ENCODE assay signal across 7 cellular contexts in genomic region chr1:2641381-2642130, GRCh38. TPM values are rescaled to one million over a fixed set of nuclear protein-coding genes. Genes with fewer than 3 reads are reported as not detected.
DNase-seq lines count a peak whose midpoint lies in the region; ATAC-seq and TF ChIP-seq lines count a peak whose summit lies in the region.

No MANE protein-coding gene starts in this region.

- H3K4me1 ChIP-seq in HAP-1 (no peaks in the 10 kb centered on the region; the same call in 1 of the 2 replicates), right cardiac atrium (ENCODE audit: control insufficient read depth, insufficient read depth, low read length) (no peaks in the 10 kb centered on the region), spleen (peaks cover 8 to 39% (median 21%) of the 10 kb centered on the region in 6 donors)

- TF ChIP-seq CTCF in VCaP (conservative IDR thresholded peaks at IDR 0.05) (no peak), spleen (IDR thresholded peaks at IDR 0.05 in 8 of 11, conservative IDR thresholded peaks at IDR 0.05 in 3 of 11) (no peak)

- no peak for ATAC-seq in right cardiac atrium

- peaks cover 13% of the 10 kb centered on the region for H3K9me3 ChIP-seq in HAP-1
- no peaks in the 10 kb centered on the region for H3K9me3 ChIP-seq in right cardiac atrium (ENCODE audit: control insufficient read depth, low read length)
- H3K9me3 ChIP-seq in spleen, result peaks cover 0 to 20% (median 17%) of the 10 kb centered on the region in 8 donors

- H3K27me3 ChIP-seq in HAP-1 (ENCODE audit: low read depth) (no peaks in the 10 kb centered on the region), right cardiac atrium (ENCODE audit: control insufficient read depth, insufficient read depth) (no peaks in the 10 kb centered on the region), spleen (replicated peaks in 1 of 7) (peaks cover 0 to 11% (median 0%) of the 10 kb centered on the region in 7 donors)

- 93% methylated on average over 34 of the region's 34 CpGs for WGBS in right cardiac atrium
- WGBS in spleen, 5 donors, result 92 to 94% (median 93%) methylated on average over 2 to 34 of the region's 34 CpGs

- in situ Hi-C loops in HAP-1 (cut with MboI; ENCODE audit: low sequenced_read_pairs), result no loop called here

- H3K27ac ChIP-seq in VCaP, result peak overlapping the region; percentile 92; the same call in 1 of the 2 replicates
- H3K27ac ChIP-seq in right cardiac atrium (ENCODE audit: low read length), result no peak overlapping the region
- peak overlapping the region in 4 of 8 donors; percentile 92 to 98 (median 94) for H3K27ac ChIP-seq in spleen

- DNase-seq in HAP-1 (ENCODE audit: low spot score in 2 of 2) (peak in 1 of 2 experiments; percentile 8), right cardiac atrium (peak in 2 of 3 donors; percentile 58 to 60), spleen (peak; percentile 82), Ammon's horn (ENCODE audit: low spot score) (no peak), dermis blood vessel endothelial cell (no peak), GM19238 (ENCODE audit: insufficient read length, low spot score) (no peak)

- peak overlapping the region; percentile 71 for H3K4me3 ChIP-seq in HAP-1
- H3K4me3 ChIP-seq in right cardiac atrium (ENCODE audit: low read length), result no peak overlapping the region
- peak overlapping the region in 6 of 8 donors; percentile 57 to 97 (median 75) for H3K4me3 ChIP-seq in spleen

- H3K36me3 ChIP-seq in HAP-1 (replicated peaks) (no peaks in the 10 kb centered on the region), spleen (no peaks in the 10 kb centered on the region)

- intact Hi-C loops in right cardiac atrium (cut with DNase I) (no loop called here), spleen (cut with DNase I; ENCODE audit: low total_unique reads) (loop anchor here (5.0 kb wide), 1 partner anchor 49 kb away; no protein-coding TSS in a partner anchor)

- peak in 1 of 3 donors; percentile 16 for TF ChIP-seq POLR2A in spleen (IDR thresholded peaks at IDR 0.05)

RNA-seq across cellular contexts. Expression of gene MMEL1, which starts 8.7 kb away (rescaled TPM):
- total RNA-seq in right cardiac atrium (1 to 10 TPM in 1 of 4 donors, under 1 TPM in 3; 0.32 to 1.5 (median 0.83) TPM), spleen (1 to 10 TPM in 6 of 7 donors, not detected in 1; 1.9 to 4.6 (median 3.5) TPM), dermis blood vessel endothelial cell (2.0 and 5.4 TPM in 2 replicates)
- polyA plus RNA-seq in right cardiac atrium (1.7 TPM), spleen (1 to 10 TPM; 2.5 to 6.4 (median 2.9) TPM)

RNA-seq across cellular contexts. Expression of gene PRXL2B, which starts 55.0 kb away (rescaled TPM):
- total RNA-seq in right cardiac atrium, result 10 to 100 TPM in 2 of 4 donors, 1 to 10 TPM in 2; 8.0 to 11.8 (median 10.4) TPM
- polyA plus RNA-seq in right cardiac atrium, result 9.3 TPM
- total RNA-seq in spleen, result 10 to 100 TPM; 21.9 to 43.0 (median 26.7) TPM
- polyA plus RNA-seq in spleen, result 10 to 100 TPM; 10.7 to 29.0 (median 13.2) TPM
- 63.0 and 128 TPM in 2 replicates for total RNA-seq in dermis blood vessel endothelial cell

Comparison
In these comparisons a context has a peak if more than half of its experiments do, and no peak if none do; other contexts are left out.
1. DNase-seq: peak in right cardiac atrium (2 of 3) and spleen (single experiment); none in Ammon's horn (single experiment), dermis blood vessel endothelial cell (single experiment) and GM19238 (single experiment).